9 cellular contexts compared by ENCODE assay signal in the genomic region with DNA sequence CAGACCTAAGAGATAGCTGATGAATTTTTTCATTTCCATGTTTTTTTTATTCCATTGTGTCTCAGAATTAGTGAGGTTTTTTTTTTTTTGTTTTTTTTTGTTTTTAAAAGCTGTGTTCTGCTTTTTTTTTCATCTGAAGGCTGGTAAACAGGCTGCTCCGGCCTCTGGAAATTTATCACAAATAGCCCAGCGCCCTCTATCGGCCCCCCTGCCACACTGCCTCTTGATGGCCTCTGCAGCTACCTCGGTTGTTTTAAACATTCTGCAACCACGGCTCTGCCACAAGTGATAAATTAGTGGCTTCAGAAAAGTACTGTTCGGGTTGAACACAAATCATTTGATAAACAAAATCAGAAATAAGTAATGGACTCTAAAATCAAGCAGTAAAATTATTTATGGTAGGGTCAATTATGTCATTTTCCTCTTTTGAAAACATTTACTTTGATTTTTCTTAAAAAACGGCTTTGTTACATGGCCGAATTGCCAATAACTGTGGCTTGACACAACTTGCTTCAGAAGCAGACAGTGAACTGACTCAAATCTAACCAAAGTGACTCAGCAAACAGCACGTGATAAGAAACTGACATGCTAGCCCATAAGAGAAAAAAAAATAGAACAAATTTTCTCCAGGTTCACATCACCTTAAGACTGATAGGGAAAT.
DNase-seq lines count a peak whose midpoint lies in the region; ATAC-seq, FAIRE-seq and TF ChIP-seq lines count a peak whose summit lies in the region.
"Had no signal": no experiment of that assay in that cellular context is flagged by ENCODE, and none has a peak within 500 bp of the region (broad histone marks: within the 10 kb centered on the region; RNA-seq: fewer than 3 reads in every experiment).

No MANE protein-coding gene starts in this region.

- H3K4me3 Mint-ChIP-seq in T-cell (no peak overlapping the region), immature natural killer cell (no peak overlapping the region)

- H3K36me3 Mint-ChIP-seq in T-cell: no peaks in the 10 kb centered on the region
- H3K36me3 Mint-ChIP-seq in immature natural killer cell: no peaks in the 10 kb centered on the region
- H3K36me3 Mint-ChIP-seq: activated naive CD4-positive, alpha-beta T cell treated with anti-CD3 and anti-CD28 coated beads, Interleukin-2, amount 50 U/mL, for 72 hours had no signal

- no peak overlapping the region for H3K4me3 ChIP-seq in GM12878

- H3K79me2 ChIP-seq in GM12878 (ENCODE audit: control insufficient read depth, insufficient read depth, low read length): no peaks in the 10 kb centered on the region

- H3K4me1 Mint-ChIP-seq in T-cell (no peaks in the 10 kb centered on the region), immature natural killer cell (no peaks in the 10 kb centered on the region)

- TF ChIP-seq POLR2A in GM12878 (IDR thresholded peaks at IDR 0.05; ENCODE audit: low read depth, low read length): no peak

- TF ChIP-seq CTCF in LNCAP (IDR thresholded peaks at IDR 0.05) (peak; percentile 89), GM12878 (IDR thresholded peaks at IDR 0.05 in 2 of 3, conservative IDR thresholded peaks at IDR 0.05 in 1 of 3; ENCODE audit: control insufficient read depth in 2 of 3, extremely low read depth in 1 of 3, insufficient read depth in 1 of 3, low read depth in 3 of 3, low read length in 3 of 3) (peak; percentile 74 to 83 (median 77))

- TF ChIP-seq EP300 in GM12878 (IDR thresholded peaks at IDR 0.05; ENCODE audit: borderline replicate concordance in 1 of 2, control insufficient read depth in 1 of 2, low read depth in 2 of 2, low read length in 2 of 2): 0 out of 4 replicates have a peak, but pooled peaks of 1 of the 2 experiments have one; percentile 26

- DNase-seq in DMS114 treated with DMSO at 0.1 percent for 48 hours (lab: John Stamatoyannopoulos, UW; ENCODE audit: unreplicated experiment) (peak; percentile 14), T-cell (peak in 28 of 34 experiments; percentile 6 to 47 (median 27)), GM12878 (ENCODE audit: low read depth, low spot score) (peak; percentile 9), immature natural killer cell (peak; percentile 31 to 48 (median 39)), GF-D8 (lab: John Stamatoyannopoulos, UW) (no peak)
- DNase-seq in stimulated activated CD4-positive, alpha-beta T cell treated with anti-CD3 and anti-CD28 coated beads, Interleukin-1b, Interleukin-23, amount 100 ng/mL, for 24 hours (ENCODE audit: low read depth in 4 of 4, low spot score in 1 of 4): peak in 3 of 4 experiments; percentile 14 to 24 (median 16)

- RAD21 ChIA-PET in GM12878 (lab: Charles Lee; ENCODE audit: unreplicated experiment): interaction anchor here (0.6 to 2.2 kb wide), 17 partner anchors 38 to 1217 kb away, joined by 3 to 15 read pairs (median 4); a partner anchor contains a TSS

- POLR2A ChIA-PET in T-cell (lab: Charles Lee): no interaction called here
- POLR2A ChIA-PET in GM12878 (lab: Charles Lee): interaction anchor here (0.6 to 0.7 kb wide), 3 partner anchors 58 to 814 kb away, joined by 3 to 6 read pairs (median 4); no protein-coding TSS in a partner anchor

- CTCF ChIA-PET in T-cell (lab: Charles Lee) (interaction anchor here (0.6 kb wide), 2 partner anchors 233 to 1349 kb away, joined by 3 read pairs; a partner anchor contains a TSS), GM12878 (lab: Yijun Ruan, JAX) (interaction anchor here (0.6 to 4.1 kb wide), 25 partner anchors 9 to 1218 kb away, joined by 3 to 25 read pairs (median 4); a partner anchor contains a TSS)

- H3K9me3 ChIP-seq in GM12878 (replicated peaks; ENCODE audit: control insufficient read depth, insufficient read depth, low read length): no peaks in the 10 kb centered on the region

- H3K9ac ChIP-seq in GM12878 (ENCODE audit: control insufficient read depth, insufficient read depth, low read length): no peak overlapping the region

- SMC1A ChIA-PET in GM12878 (lab: Charles Lee; ENCODE audit: uncharacterized antibody, unreplicated experiment): interaction anchor here (0.6 to 3.0 kb wide), 20 partner anchors 15 to 1146 kb away, joined by 3 to 19 read pairs (median 4); no protein-coding TSS in a partner anchor

- no peak overlapping the region for H3K27ac Mint-ChIP-seq in T-cell
- H3K27ac Mint-ChIP-seq in immature natural killer cell: no peak overlapping the region
- H3K27ac Mint-ChIP-seq: activated naive CD4-positive, alpha-beta T cell treated with anti-CD3 and anti-CD28 coated beads, Interleukin-2, amount 50 U/mL, for 72 hours had no signal

- H2AFZ ChIP-seq in GM12878 (ENCODE audit: control insufficient read depth, low read depth, low read length): no peak overlapping the region

- intact Hi-C loops in GM12878 (cut with micrococcal nuclease; ENCODE audit: unreplicated experiment): loop anchor here (1.0 to 10.0 kb wide), 5 partner anchors 522 to 1146 kb away; no protein-coding TSS in a partner anchor

- H3K27me3 Mint-ChIP-seq in T-cell: peaks cover 0 to 5% of the 10 kb centered on the region in 2 donors
- H3K27me3 Mint-ChIP-seq in immature natural killer cell (ENCODE audit: low read depth in 3 of 3): peaks cover 0 to 4% (median 2%) of the 10 kb centered on the region in 3 donors

- H3K9me3 Mint-ChIP-seq in T-cell: no peaks in the 10 kb centered on the region
- peaks cover 0 to 1% (median 0%) of the 10 kb centered on the region in 6 donors for H3K9me3 Mint-ChIP-seq in immature natural killer cell

- TF ChIP-seq RAD21 in GM12878 (IDR thresholded peaks at IDR 0.05; ENCODE audit: insufficient read depth, low read depth, low read length): peak; percentile 70

- no peaks in the 10 kb centered on the region for H3K27me3 ChIP-seq in GM12878 (replicated peaks in 1 of 2; ENCODE audit: control insufficient read depth in 2 of 2, insufficient read depth in 2 of 2, low read length in 1 of 2)

- ATAC-seq in GM21515 (IDR thresholded peaks at IDR 0.05; ENCODE audit: unreplicated experiment): peak; percentile 72
- ATAC-seq in T-cell (replicated peaks in 1 of 4): no peak
- ATAC-seq in GM12878: peak; percentile 91

- H3K4me2 ChIP-seq in GM12878 (ENCODE audit: control insufficient read depth, insufficient read depth): no peak overlapping the region

- no peaks in the 10 kb centered on the region for H4K20me1 ChIP-seq in GM12878 (ENCODE audit: control insufficient read depth, insufficient read depth)

- no peaks in the 10 kb centered on the region for H3K4me1 ChIP-seq in GM12878 (ENCODE audit: control insufficient read depth, insufficient read depth, low read length)

- no peak overlapping the region for H3K27ac ChIP-seq in GM12878 (ENCODE audit: control insufficient read depth, insufficient read depth)

- 0% methylated on average over 8 of the region's 9 CpGs for WGBS in GM12878 (ENCODE audit: insufficient coverage, insufficient replicate concordance, low lambda C conversion rate, missing lambda C conversion rate)

- BruUV-seq in GM12878 (replicated peaks; lab: Mats Ljungman, UMichigan): no TSS peak

- H3K36me3 ChIP-seq in GM12878 (ENCODE audit: control insufficient read depth in 2 of 2, insufficient read depth in 2 of 2, low read length in 1 of 2): no peaks in the 10 kb centered on the region

- peak; percentile 35 for FAIRE-seq in GM12878 (lab: Jason Lieb, UNC)

- in situ Hi-C loops in GM12878 (cut with MboI): no loop called here

TF ChIP-seq in GM12878, 131 proteins besides CTCF, POLR2A, EP300 and RAD21 (continues in another document):
- TF ChIP-seq, protein P1, sequence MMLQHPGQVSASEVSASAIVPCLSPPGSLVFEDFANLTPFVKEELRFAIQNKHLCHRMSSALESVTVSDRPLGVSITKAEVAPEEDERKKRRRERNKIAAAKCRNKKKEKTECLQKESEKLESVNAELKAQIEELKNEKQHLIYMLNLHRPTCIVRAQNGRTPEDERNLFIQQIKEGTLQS (IDR thresholded peaks at IDR 0.05; ENCODE audit: borderline replicate concordance, extremely low read depth, low read depth, low read length): 0 out of 2 replicates have a peak, but pooled peaks have one; percentile 5
- TF ChIP-seq SMAD5 (IDR thresholded peaks at IDR 0.05; ENCODE audit: low read depth): no peak
- TF ChIP-seq, protein P2, sequence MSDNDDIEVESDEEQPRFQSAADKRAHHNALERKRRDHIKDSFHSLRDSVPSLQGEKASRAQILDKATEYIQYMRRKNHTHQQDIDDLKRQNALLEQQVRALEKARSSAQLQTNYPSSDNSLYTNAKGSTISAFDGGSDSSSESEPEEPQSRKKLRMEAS (IDR thresholded peaks at IDR 0.05; ENCODE audit: low read depth, low read length): no peak
- TF ChIP-seq, protein P3, sequence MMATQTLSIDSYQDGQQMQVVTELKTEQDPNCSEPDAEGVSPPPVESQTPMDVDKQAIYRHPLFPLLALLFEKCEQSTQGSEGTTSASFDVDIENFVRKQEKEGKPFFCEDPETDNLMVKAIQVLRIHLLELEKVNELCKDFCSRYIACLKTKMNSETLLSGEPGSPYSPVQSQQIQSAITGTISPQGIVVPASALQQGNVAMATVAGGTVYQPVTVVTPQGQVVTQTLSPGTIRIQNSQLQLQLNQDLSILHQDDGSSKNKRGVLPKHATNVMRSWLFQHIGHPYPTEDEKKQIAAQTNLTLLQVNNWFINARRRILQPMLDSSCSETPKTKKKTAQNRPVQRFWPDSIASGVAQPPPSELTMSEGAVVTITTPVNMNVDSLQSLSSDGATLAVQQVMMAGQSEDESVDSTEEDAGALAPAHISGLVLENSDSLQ (IDR thresholded peaks at IDR 0.05): 0 out of 2 replicates have a peak, but pooled peaks have one; percentile 16
- no peak for TF ChIP-seq DPF2 (IDR thresholded peaks at IDR 0.05)
- TF ChIP-seq BACH1 (IDR thresholded peaks at IDR 0.05; ENCODE audit: borderline replicate concordance): peak; percentile 28; the same call in 1 of the 2 replicates
- peak; percentile 93 for TF ChIP-seq ZNF384 (IDR thresholded peaks at IDR 0.05; ENCODE audit: borderline replicate concordance, low read depth, low read length)
- TF ChIP-seq ZZZ3 (IDR thresholded peaks at IDR 0.05; ENCODE audit: control insufficient read depth, insufficient read length, low read depth): no peak
- no peak for TF ChIP-seq CREM (IDR thresholded peaks at IDR 0.05; ENCODE audit: low read depth)
- 0 out of 2 replicates have a peak, but pooled peaks have one; percentile 43 for TF ChIP-seq NBN (IDR thresholded peaks at IDR 0.05)
- TF ChIP-seq GATAD2B (conservative IDR thresholded peaks at IDR 0.05; ENCODE audit: low read depth): no peak
- TF ChIP-seq, protein P4, sequence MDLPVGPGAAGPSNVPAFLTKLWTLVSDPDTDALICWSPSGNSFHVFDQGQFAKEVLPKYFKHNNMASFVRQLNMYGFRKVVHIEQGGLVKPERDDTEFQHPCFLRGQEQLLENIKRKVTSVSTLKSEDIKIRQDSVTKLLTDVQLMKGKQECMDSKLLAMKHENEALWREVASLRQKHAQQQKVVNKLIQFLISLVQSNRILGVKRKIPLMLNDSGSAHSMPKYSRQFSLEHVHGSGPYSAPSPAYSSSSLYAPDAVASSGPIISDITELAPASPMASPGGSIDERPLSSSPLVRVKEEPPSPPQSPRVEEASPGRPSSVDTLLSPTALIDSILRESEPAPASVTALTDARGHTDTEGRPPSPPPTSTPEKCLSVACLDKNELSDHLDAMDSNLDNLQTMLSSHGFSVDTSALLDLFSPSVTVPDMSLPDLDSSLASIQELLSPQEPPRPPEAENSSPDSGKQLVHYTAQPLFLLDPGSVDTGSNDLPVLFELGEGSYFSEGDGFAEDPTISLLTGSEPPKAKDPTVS (IDR thresholded peaks at IDR 0.05; ENCODE audit: low read depth, low read length): no peak

Comparison
In these comparisons a context has a peak if more than half of its experiments do, and no peak if none do; other contexts are left out.
1. ATAC-seq: peak in GM21515 (single experiment) and GM12878 (single experiment); none in T-cell (0 of 4).